ENCODE assay signal across 28 cellular contexts in the genomic region with DNA sequence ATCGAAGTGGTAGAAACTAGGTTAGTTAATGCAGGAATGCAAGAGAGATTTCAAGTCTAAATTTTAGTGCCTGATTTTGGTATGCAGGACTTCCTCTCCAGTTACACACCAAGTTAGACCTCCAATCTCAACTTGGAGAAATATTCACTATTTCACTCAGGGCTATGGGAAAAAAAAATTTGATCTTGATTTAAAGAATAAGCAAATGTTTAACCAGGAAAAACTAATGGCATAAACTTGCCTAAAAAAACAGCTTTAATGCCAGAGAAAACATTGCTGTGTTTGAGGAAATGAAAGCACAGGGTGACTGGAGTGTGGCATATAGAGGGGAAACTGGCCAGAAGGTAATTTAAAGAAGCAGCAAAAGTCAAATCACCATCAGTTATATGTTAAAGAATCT.
DNase-seq lines count a peak whose midpoint lies in the region; ATAC-seq, FAIRE-seq and TF ChIP-seq lines count a peak whose summit lies in the region.
"Had no signal": no experiment of that assay in that cellular context is flagged by ENCODE, and none has a peak within 500 bp of the region (broad histone marks: within the 10 kb centered on the region; RNA-seq: fewer than 3 reads in every experiment).

No MANE protein-coding gene starts in this region.

- H3K4me3 Mint-ChIP-seq in neural progenitor cell (no peak overlapping the region), CD14-positive monocyte (no peak overlapping the region)
- H3K4me3 Mint-ChIP-seq in natural killer cell treated with Interleukin-12 subunit alpha and Interleukin-12 subunit beta and Interleukin-15 and Interleukin-18, amount 100 ng/mL, for 72 hours = no peak overlapping the region
- H3K4me3 Mint-ChIP-seq: CD4-positive, alpha-beta memory T cell had no signal

- TF ChIP-seq POLR2A in H1 (IDR thresholded peaks at IDR 0.05; ENCODE audit: control extremely low read depth in 1 of 2, low read depth in 2 of 2, low read length in 2 of 2) = no peak
- no peak for TF ChIP-seq POLR2A in sigmoid colon (IDR thresholded peaks at IDR 0.05)

- ATAC-seq in natural killer cell treated with Interleukin-12 subunit alpha and Interleukin-12 subunit beta and Interleukin-15 and Interleukin-18, amount 100 ng/mL, for 72 hours = no peak
- ATAC-seq: Right ventricle myocardium inferior had no signal

- no peak overlapping the region for H2BK15ac ChIP-seq in H1 (ENCODE audit: low read length)

- H3F3A ChIP-seq in neural progenitor cell (ENCODE audit: low read depth) = no peaks in the 10 kb centered on the region

- no peak overlapping the region for H2BK20ac ChIP-seq in H1 (ENCODE audit: low read length)

- no peak overlapping the region for H3K27ac Mint-ChIP-seq in neural progenitor cell
- no peak overlapping the region for H3K27ac Mint-ChIP-seq in CD14-positive monocyte
- no peak overlapping the region for H3K27ac Mint-ChIP-seq in natural killer cell treated with Interleukin-12 subunit alpha and Interleukin-12 subunit beta and Interleukin-15 and Interleukin-18, amount 100 ng/mL, for 72 hours
- H3K27ac Mint-ChIP-seq: CD4-positive, alpha-beta memory T cell; IgD-negative memory B cell had no signal

- H3K4ac ChIP-seq in H1 (replicated peaks; ENCODE audit: insufficient read length, low read depth, low read length) = no peak overlapping the region

- TF ChIP-seq EP300 in H1 (IDR thresholded peaks at IDR 0.05; ENCODE audit: borderline replicate concordance in 1 of 2, low read depth in 2 of 2, low read length in 2 of 2) (no peak), sigmoid colon (IDR thresholded peaks at IDR 0.05) (no peak)

- H3K4me2 ChIP-seq in H1 (ENCODE audit: insufficient read depth in 1 of 2, low read depth in 2 of 2, low read length in 2 of 2) = no peak overlapping the region
- H3K4me2 ChIP-seq in neural progenitor cell = no peak overlapping the region
- H3K4me2 ChIP-seq: BLaER1, KMS-11, PC-9 had no signal

- no peaks in the 10 kb centered on the region for H3K27me3 ChIP-seq in H1 (replicated peaks in 1 of 4; ENCODE audit: control insufficient read depth in 3 of 4, extremely low read depth in 1 of 4, insufficient read depth in 3 of 4, low read length in 3 of 4)
- no peaks in the 10 kb centered on the region for H3K27me3 ChIP-seq in neural progenitor cell
- no peaks in the 10 kb centered on the region for H3K27me3 ChIP-seq in sigmoid colon
- H3K27me3 ChIP-seq: BLaER1, SJSA1 had no signal

- no peaks in the 10 kb centered on the region for H3K4me1 ChIP-seq in H1 (replicated peaks in 1 of 4; ENCODE audit: control insufficient read depth in 3 of 4, insufficient read depth in 4 of 4, low read length in 3 of 4)
- H3K4me1 ChIP-seq in neural progenitor cell = no peaks in the 10 kb centered on the region
- no peaks in the 10 kb centered on the region for H3K4me1 ChIP-seq in sigmoid colon
- H3K4me1 ChIP-seq: BLaER1, SJSA1 had no signal

- H2AFZ ChIP-seq in H1 (ENCODE audit: low read length) (0 out of 2 replicates have a peak overlapping the region, but pooled peaks have one; percentile 17), neural progenitor cell (replicated peaks) (peak overlapping the region; percentile 35)
- H2AFZ ChIP-seq: PC-9 had no signal

- no peaks in the 10 kb centered on the region for H3K36me3 ChIP-seq in H1 (ENCODE audit: control insufficient read depth in 2 of 4, insufficient read depth in 4 of 4, low read length in 3 of 4)
- no peaks in the 10 kb centered on the region for H3K36me3 ChIP-seq in neural progenitor cell
- H3K36me3 ChIP-seq in sigmoid colon = no peaks in the 10 kb centered on the region
- H3K36me3 ChIP-seq: BLaER1, SJSA1 had no signal

- no peak for TF ChIP-seq RAD21 in H1 (IDR thresholded peaks at IDR 0.05 in 1 of 2, conservative IDR thresholded peaks at IDR 0.05 in 1 of 2; ENCODE audit: low read depth in 2 of 2, low read length in 2 of 2)

- no peak overlapping the region for H2BK5ac ChIP-seq in H1 (ENCODE audit: low read depth, low read length)

- intact Hi-C loops in CD14-positive monocyte (cut with micrococcal nuclease) (no loop called here), sigmoid colon (cut with DNase I) (no loop called here)

- H3K9me3 ChIP-seq in H1 (ENCODE audit: insufficient read depth in 2 of 2, low read depth in 1 of 2, low read length in 1 of 2) (no peaks in the 10 kb centered on the region), neural progenitor cell (ENCODE audit: low read depth) (no peaks in the 10 kb centered on the region), sigmoid colon (no peaks in the 10 kb centered on the region)
- H3K9me3 ChIP-seq: BLaER1, SJSA1 had no signal

- H3K9me3 Mint-ChIP-seq in neural progenitor cell (peaks cover 4% of the 10 kb centered on the region), CD14-positive monocyte (peaks cover 0 to 2% (median 1%) of the 10 kb centered on the region in 7 donors)
- peaks cover 9% of the 10 kb centered on the region for H3K9me3 Mint-ChIP-seq in natural killer cell treated with Interleukin-12 subunit alpha and Interleukin-12 subunit beta and Interleukin-15 and Interleukin-18, amount 100 ng/mL, for 72 hours

- CTCF ChIA-PET in H1 (lab: Charles Lee; ENCODE audit: partially characterized antibody) = no interaction called here

- no peak overlapping the region for H4K5ac ChIP-seq in H1 (ENCODE audit: insufficient read length, low read depth, low read length)

- DNase-seq in LNCaP clone FGC (ENCODE audit: low read depth) (peak; percentile 89), H1 (ENCODE audit: low read depth in 1 of 2, low spot score in 2 of 2) (no peak), neural progenitor cell (ENCODE audit: low spot score) (no peak), CD14-positive monocyte (ENCODE audit: low spot score) (no peak), sigmoid colon (no peak)
- no peak for DNase-seq in natural killer cell treated with Interleukin-12 subunit alpha and Interleukin-12 subunit beta and Interleukin-15 and Interleukin-18, amount 100 ng/mL, for 72 hours (ENCODE audit: low spot score)
- DNase-seq: CD4-positive, alpha-beta memory T cell; COR-L47; EL; GDM1; H7; NCI-H1048; NCI-H1417 treated with DMSO at 0.1 percent for 48 hours; NCI-H187; NCI-H2081 treated with DMSO at 0.1 percent for 48 hours; NCI-H2171; NCI-H226; NCI-H510A; NCI-H69; PC-9 had no signal

- WGBS in H1 (ENCODE audit: extremely low coverage in 1 of 2, insufficient coverage in 1 of 2, insufficient read length in 1 of 2, insufficient replicate concordance in 2 of 2, low coverage in 1 of 2, low lambda C conversion rate in 2 of 2, missing lambda C conversion rate in 1 of 2), 2 experiments = 93% methylated on average over 1 of the region's 1 CpG; no CpG with 5 or more reads in 1 of the 2 experiments
- 83 to 86% methylated on average over 1 of the region's 1 CpG for WGBS in sigmoid colon, 2 donors

- H3K14ac ChIP-seq in H1 (ENCODE audit: insufficient read length) = no peak overlapping the region

- H3K79me2 ChIP-seq in H1 (ENCODE audit: control insufficient read depth in 1 of 2, insufficient read depth in 2 of 2, low read length in 2 of 2) (no peaks in the 10 kb centered on the region), neural progenitor cell (ENCODE audit: low read depth) (no peaks in the 10 kb centered on the region)

- H3K27ac ChIP-seq in 22Rv1 (peak overlapping the region; percentile 69), H1 (ENCODE audit: low read depth, low read length) (no peak overlapping the region), neural progenitor cell (no peak overlapping the region), sigmoid colon (no peak overlapping the region)
- H3K27ac ChIP-seq: BLaER1, HL-60, KMS-11, PC-9, SJSA1 had no signal

- H3K36me3 Mint-ChIP-seq in neural progenitor cell (no peaks in the 10 kb centered on the region), CD14-positive monocyte (no peaks in the 10 kb centered on the region)
- no peaks in the 10 kb centered on the region for H3K36me3 Mint-ChIP-seq in natural killer cell treated with Interleukin-12 subunit alpha and Interleukin-12 subunit beta and Interleukin-15 and Interleukin-18, amount 100 ng/mL, for 72 hours
- H3K36me3 Mint-ChIP-seq: CD4-positive, alpha-beta memory T cell; IgD-negative memory B cell had no signal

- H2AK5ac ChIP-seq in H1 (ENCODE audit: low read depth, low read length) = no peak overlapping the region

- H2BK120ac ChIP-seq in H1 (replicated peaks; ENCODE audit: low read depth, low read length) = no peak overlapping the region

- H3K56ac ChIP-seq in H1 (replicated peaks; ENCODE audit: insufficient read length, low read depth, low read length) = no peak overlapping the region

- no peak overlapping the region for H4K8ac ChIP-seq in H1 (ENCODE audit: extremely low read depth, insufficient read depth, low read length)

- H3K4me1 Mint-ChIP-seq in neural progenitor cell = no peaks in the 10 kb centered on the region
- no peaks in the 10 kb centered on the region for H3K4me1 Mint-ChIP-seq in CD14-positive monocyte
- no peaks in the 10 kb centered on the region for H3K4me1 Mint-ChIP-seq in natural killer cell treated with Interleukin-12 subunit alpha and Interleukin-12 subunit beta and Interleukin-15 and Interleukin-18, amount 100 ng/mL, for 72 hours (ENCODE audit: low read depth in 2 of 2)
- H3K4me1 Mint-ChIP-seq: CD4-positive, alpha-beta memory T cell had no signal

- H3K27me3 Mint-ChIP-seq in neural progenitor cell (ENCODE audit: insufficient read depth, low read depth) (no peaks in the 10 kb centered on the region), CD14-positive monocyte (ENCODE audit: low read depth in 3 of 3) (no peaks in the 10 kb centered on the region)
- no peaks in the 10 kb centered on the region for H3K27me3 Mint-ChIP-seq in natural killer cell treated with Interleukin-12 subunit alpha and Interleukin-12 subunit beta and Interleukin-15 and Interleukin-18, amount 100 ng/mL, for 72 hours
- H3K27me3 Mint-ChIP-seq: CD4-positive, alpha-beta memory T cell; IgD-negative memory B cell had no signal

- no peak for TF ChIP-seq CTCF in 22Rv1 (IDR thresholded peaks at IDR 0.05)
- no peak for TF ChIP-seq CTCF in LNCaP clone FGC (IDR thresholded peaks at IDR 0.05; ENCODE audit: control insufficient read depth, extremely low read depth, insufficient read depth)
- TF ChIP-seq CTCF in H1 (IDR thresholded peaks at IDR 0.05; ENCODE audit: control extremely low read depth in 1 of 3, insufficient read depth in 1 of 3, low read depth in 1 of 3, low read length in 3 of 3) = no peak
- no peak for TF ChIP-seq CTCF in neural progenitor cell (IDR thresholded peaks at IDR 0.05)
- TF ChIP-seq CTCF in CD14-positive monocyte (IDR thresholded peaks at IDR 0.05) = no peak
- TF ChIP-seq CTCF in sigmoid colon (IDR thresholded peaks at IDR 0.05) = no peak

- no peak overlapping the region for H3K4me3 ChIP-seq in LNCaP clone FGC (ENCODE audit: low read depth, low read length)
- H3K4me3 ChIP-seq in H1 (ENCODE audit: extremely low read depth in 1 of 4, insufficient read depth in 2 of 4, low read depth in 3 of 4, low read length in 4 of 4) = no peak overlapping the region
- H3K4me3 ChIP-seq in neural progenitor cell = no peak overlapping the region
- H3K4me3 ChIP-seq in sigmoid colon = no peak overlapping the region
- H3K4me3 ChIP-seq: BLaER1, PC-9, SJSA1 had no signal

- POLR2A ChIA-PET in H1 (lab: Charles Lee; ENCODE audit: partially characterized antibody) = no interaction called here

- no peak for FAIRE-seq in H1 (lab: Jason Lieb, UNC)
- FAIRE-seq: A204.1 had no signal

- H3K23ac ChIP-seq in H1 (ENCODE audit: insufficient read length) = no peak overlapping the region

- H3K23me2 ChIP-seq in H1 (ENCODE audit: low read depth, low read length) = no peaks in the 10 kb centered on the region

- no peaks in the 10 kb centered on the region for H3K79me1 ChIP-seq in H1 (ENCODE audit: low read depth, low read length)

- H3K9ac ChIP-seq in H1 (replicated peaks in 1 of 4; ENCODE audit: extremely low read depth in 1 of 4, low read depth in 3 of 4, low read length in 3 of 4) = no peak overlapping the region; a peak in 2 of 7 replicates
- H3K9ac ChIP-seq in neural progenitor cell = no peak overlapping the region
- H3K9ac ChIP-seq: BLaER1, KMS-11 had no signal

- no peak overlapping the region for H3K18ac ChIP-seq in H1 (ENCODE audit: extremely low read depth, low read length)

- no peak overlapping the region for H2BK12ac ChIP-seq in H1 (ENCODE audit: low read depth, low read length)

- H4K20me1 ChIP-seq in H1 (replicated peaks in 1 of 2; ENCODE audit: control insufficient read depth in 1 of 2, insufficient read depth in 2 of 2, low read length in 2 of 2) (no peaks in the 10 kb centered on the region), neural progenitor cell (ENCODE audit: low read depth) (no peaks in the 10 kb centered on the region)
- H4K20me1 ChIP-seq: BLaER1 had no signal

- no peak overlapping the region for H4K91ac ChIP-seq in H1 (replicated peaks; ENCODE audit: insufficient read length, low read length)
